1 cellular context compared by ENCODE assay signal in genomic region chr3:57199895-57200297, GRCh38.
TF ChIP-seq lines count a peak whose summit lies in the region.

TSS of gene HESX1 (minus strand) at chr3:57199978. CDS start at chr3:57199918, 60 bp downstream.

TF ChIP-seq in WTC11, 78 proteins besides CTCF, POLR2A, EP300 and RAD21 (continued from another document):
- TF ChIP-seq ARID4B (CRISPR knock-in tag; IDR thresholded peaks at IDR 0.05; ENCODE audit: borderline replicate concordance) (no peak), ZNF532 (CRISPR knock-in tag; IDR thresholded peaks at IDR 0.05; ENCODE audit: borderline replicate concordance) (no peak), CDX4 (CRISPR knock-in tag; IDR thresholded peaks at IDR 0.05; ENCODE audit: borderline replicate concordance) (no peak), FOXJ3 (CRISPR knock-in tag; IDR thresholded peaks at IDR 0.05; ENCODE audit: borderline replicate concordance) (no peak), ZNF121 (CRISPR knock-in tag; IDR thresholded peaks at IDR 0.05) (no peak), KAT7 (CRISPR knock-in tag; IDR thresholded peaks at IDR 0.05; ENCODE audit: borderline replicate concordance) (no peak), ZMAT4 (CRISPR knock-in tag; IDR thresholded peaks at IDR 0.05) (0 out of 2 replicates have a peak, but pooled peaks have one; percentile 40), ZNF317 (CRISPR knock-in tag; IDR thresholded peaks at IDR 0.05; ENCODE audit: borderline replicate concordance, low read depth) (no peak), SMAD4 (CRISPR knock-in tag; IDR thresholded peaks at IDR 0.05) (no peak), ZBTB43 (CRISPR knock-in tag; IDR thresholded peaks at IDR 0.05) (no peak), USF1 (CRISPR knock-in tag; IDR thresholded peaks at IDR 0.05) (no peak), JAZF1 (CRISPR knock-in tag; IDR thresholded peaks at IDR 0.05) (no peak), CREM (CRISPR knock-in tag; IDR thresholded peaks at IDR 0.05) (0 out of 2 replicates have a peak, but pooled peaks have one; percentile 34), ATF6 (CRISPR knock-in tag; IDR thresholded peaks at IDR 0.05) (no peak), MYBL2 (CRISPR knock-in tag; IDR thresholded peaks at IDR 0.05) (no peak), ZNF263 (CRISPR knock-in tag; IDR thresholded peaks at IDR 0.05; ENCODE audit: low read depth) (no peak), FOXK1 (CRISPR knock-in tag; IDR thresholded peaks at IDR 0.05) (0 out of 2 replicates have a peak, but pooled peaks have one; percentile 21), TEAD1 (CRISPR knock-in tag; IDR thresholded peaks at IDR 0.05) (peak; percentile 73), USF2 (CRISPR knock-in tag; IDR thresholded peaks at IDR 0.05) (peak; percentile 57; the same call in 1 of the 2 replicates), ZNF423 (CRISPR knock-in tag; IDR thresholded peaks at IDR 0.05) (peak; percentile 39; the same call in 1 of the 2 replicates), ZNF671 (CRISPR knock-in tag; IDR thresholded peaks at IDR 0.05) (no peak), ZNF416 (CRISPR knock-in tag; IDR thresholded peaks at IDR 0.05) (no peak), ZNF396 (CRISPR knock-in tag; IDR thresholded peaks at IDR 0.05; ENCODE audit: borderline replicate concordance) (no peak), EMX1 (CRISPR knock-in tag; IDR thresholded peaks at IDR 0.05) (no peak), SOX15 (CRISPR knock-in tag; IDR thresholded peaks at IDR 0.05) (no peak), NR3C1 (CRISPR knock-in tag; conservative IDR thresholded peaks at IDR 0.05; ENCODE audit: low read depth) (no peak), OVOL2 (CRISPR knock-in tag; IDR thresholded peaks at IDR 0.05; ENCODE audit: borderline replicate concordance) (no peak), ELF4 (CRISPR knock-in tag; IDR thresholded peaks at IDR 0.05; ENCODE audit: low read depth) (no peak), ETV6 (CRISPR knock-in tag; IDR thresholded peaks at IDR 0.05) (no peak), ZNF512 (CRISPR knock-in tag; IDR thresholded peaks at IDR 0.05; ENCODE audit: borderline replicate concordance) (no peak), ATF3 (CRISPR knock-in tag; conservative IDR thresholded peaks at IDR 0.05) (no peak)
